ENCODE assay signal across 19 cellular contexts in the genomic region with DNA sequence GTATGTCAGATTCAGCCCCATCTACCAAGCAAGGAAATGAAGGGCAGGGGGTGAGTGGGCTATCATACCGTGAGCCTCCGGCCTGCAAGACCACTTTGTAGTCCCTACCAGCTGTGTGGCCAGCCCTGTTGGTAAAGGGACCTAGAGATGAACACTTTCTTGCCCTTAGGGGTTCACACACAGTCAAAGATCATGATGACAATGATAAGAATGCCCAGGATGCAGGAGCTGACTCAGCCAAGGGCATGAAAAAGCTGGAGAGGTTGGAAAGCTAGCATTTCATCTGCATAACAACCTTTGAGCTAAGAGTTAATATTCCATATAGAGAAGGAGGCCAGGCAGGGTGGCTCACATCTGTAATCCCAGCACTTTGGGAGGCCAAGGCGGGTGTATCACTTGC.
"Had no signal": no experiment of that assay in that cellular context is flagged by ENCODE, and none has a peak within 500 bp of the region (broad histone marks: within the 10 kb centered on the region; RNA-seq: fewer than 3 reads in every experiment).

No MANE protein-coding gene starts in this region.

- H3K4me3 Mint-ChIP-seq: activated CD4-positive, alpha-beta memory T cell treated with anti-CD3 and anti-CD28 coated beads for 36 hours; activated CD8-positive, alpha-beta memory T cell treated with anti-CD3 and anti-CD28 coated beads, Interleukin-2, amount 10 ng/mL, durations not matched to agents 7 days and 5 days; activated T-helper 17 cell treated with anti-CD3 and anti-CD28 coated beads, Interleukin-2, amount 50 U/mL, for 72 hours; neural crest cell; stimulated activated naive CD8-positive, alpha-beta T cell treated with anti-CD3 and anti-CD28 coated beads, Interleukin-15, Interleukin-2, amounts not matched to agents 100 ng/mL and 50 ng/mL, for 24 hours had no signal

- DNase-seq: activated CD4-positive, alpha-beta memory T cell treated with anti-CD3 and anti-CD28 coated beads for 36 hours; activated CD8-positive, alpha-beta memory T cell treated with anti-CD3 and anti-CD28 coated beads, Interleukin-2, amount 10 ng/mL, durations not matched to agents 7 days and 5 days; activated naive CD4-positive, alpha-beta T cell; body of pancreas; caudate nucleus; erythroblast; heart left ventricle; kidney glomerular epithelial cell; left ventricle myocardium superior; retina; stimulated activated CD4-positive, alpha-beta T cell treated with anti-CD3 and anti-CD28 coated beads, Interleukin-12 subunit alpha, Interleukin-12 subunit beta, amount 100 ng/mL, for 4 hours; stimulated activated CD4-positive, alpha-beta T cell treated with anti-CD3 and anti-CD28 coated beads, Interleukin-1b, Interleukin-23, amount 100 ng/mL, for 48 hours; T-helper 2 cell; transverse colon had no signal

- H3K36me3 ChIP-seq: transverse colon had no signal

- H3K4me3 ChIP-seq: body of pancreas, gastroesophageal sphincter, heart left ventricle, transverse colon had no signal

- H3K9me3 ChIP-seq: body of pancreas, gastroesophageal sphincter, heart left ventricle, transverse colon had no signal

- H3K9me3 Mint-ChIP-seq: activated CD4-positive, alpha-beta memory T cell treated with anti-CD3 and anti-CD28 coated beads for 36 hours; activated T-helper 17 cell treated with anti-CD3 and anti-CD28 coated beads, Interleukin-2, amount 50 U/mL, for 72 hours; neural crest cell; stimulated activated naive CD8-positive, alpha-beta T cell treated with anti-CD3 and anti-CD28 coated beads, Interleukin-15, Interleukin-2, amounts not matched to agents 100 ng/mL and 50 ng/mL, for 24 hours had no signal

- H3K27me3 ChIP-seq: body of pancreas, gastroesophageal sphincter, heart left ventricle, transverse colon had no signal

- H3K27ac ChIP-seq: body of pancreas, gastroesophageal sphincter, heart left ventricle, transverse colon, VCaP had no signal

- H3K27me3 Mint-ChIP-seq: activated CD4-positive, alpha-beta memory T cell treated with anti-CD3 and anti-CD28 coated beads for 36 hours; activated CD8-positive, alpha-beta memory T cell treated with anti-CD3 and anti-CD28 coated beads, Interleukin-2, amount 10 ng/mL, durations not matched to agents 7 days and 5 days; activated T-helper 17 cell treated with anti-CD3 and anti-CD28 coated beads, Interleukin-2, amount 50 U/mL, for 72 hours; stimulated activated naive CD8-positive, alpha-beta T cell treated with anti-CD3 and anti-CD28 coated beads, Interleukin-15, Interleukin-2, amounts not matched to agents 100 ng/mL and 50 ng/mL, for 24 hours had no signal

- ATAC-seq: activated CD8-positive, alpha-beta memory T cell treated with anti-CD3 and anti-CD28 coated beads, Interleukin-2, amount 10 ng/mL, durations not matched to agents 7 days and 5 days; activated T-helper 17 cell treated with anti-CD3 and anti-CD28 coated beads, Interleukin-2, amount 50 U/mL, for 72 hours; body of pancreas; gastroesophageal sphincter; heart left ventricle; left ventricle myocardium superior had no signal

- H3K4me1 ChIP-seq: body of pancreas had no signal

- H3K27ac Mint-ChIP-seq: activated CD4-positive, alpha-beta memory T cell treated with anti-CD3 and anti-CD28 coated beads for 36 hours; activated CD8-positive, alpha-beta memory T cell treated with anti-CD3 and anti-CD28 coated beads, Interleukin-2, amount 10 ng/mL, durations not matched to agents 7 days and 5 days; activated T-helper 17 cell treated with anti-CD3 and anti-CD28 coated beads, Interleukin-2, amount 50 U/mL, for 72 hours; stimulated activated naive CD8-positive, alpha-beta T cell treated with anti-CD3 and anti-CD28 coated beads, Interleukin-15, Interleukin-2, amounts not matched to agents 100 ng/mL and 50 ng/mL, for 24 hours had no signal
